Comparison of ENCODE assay signal across 9 cellular contexts in genomic region chr1:12244078-12244477, GRCh38. TPM values are rescaled to one million over a fixed set of nuclear protein-coding genes. Genes with fewer than 3 reads are reported as not detected.
DNase-seq lines count a peak whose midpoint lies in the region; ATAC-seq and TF ChIP-seq lines count a peak whose summit lies in the region.
"Had no signal": no experiment of that assay in that cellular context is flagged by ENCODE, and none has a peak within 500 bp of the region (broad histone marks: within the 10 kb centered on the region; RNA-seq: fewer than 3 reads in every experiment).

No MANE protein-coding gene starts in this region.

- TF ChIP-seq CTCF in left ventricle myocardium inferior (IDR thresholded peaks at IDR 0.05; ENCODE audit: borderline replicate concordance): peak; percentile 33
- TF ChIP-seq CTCF in upper lobe of right lung (IDR thresholded peaks at IDR 0.05): peak; percentile 22
- no peak for TF ChIP-seq CTCF in psoas muscle (IDR thresholded peaks at IDR 0.05)

- intact Hi-C loops in left ventricle myocardium inferior (cut with micrococcal nuclease): no loop called here
- intact Hi-C loops in Right ventricle myocardium superior (cut with DNase I): no loop called here
- intact Hi-C loops in upper lobe of right lung (cut with DNase I): no loop called here
- intact Hi-C loops in psoas muscle (cut with DNase I): no loop called here

- DNase-seq in left ventricle myocardium inferior (no peak), Right ventricle myocardium superior (no peak), OCI-M1 (lab: John Stamatoyannopoulos, UW) (peak; percentile 37), upper lobe of right lung (no peak), psoas muscle (no peak), NOMO-1 treated with dmso at 0.1 percent for 144 hours (lab: John Stamatoyannopoulos, UW; ENCODE audit: unreplicated experiment) (no peak), SIG-M5 (lab: John Stamatoyannopoulos, UW) (no peak)
- DNase-seq: kidney glomerular epithelial cell had no signal

- no peaks in the 10 kb centered on the region for H3K9me3 ChIP-seq in left ventricle myocardium inferior (replicated peaks)
- no peaks in the 10 kb centered on the region for H3K9me3 ChIP-seq in esophagus (ENCODE audit: control insufficient read depth in 2 of 2, insufficient read depth in 1 of 2, low read depth in 1 of 2, low read length in 1 of 2)
- H3K9me3 ChIP-seq in upper lobe of right lung: no peaks in the 10 kb centered on the region
- no peaks in the 10 kb centered on the region for H3K9me3 ChIP-seq in psoas muscle

- H3K4me3 ChIP-seq in left ventricle myocardium inferior (no peak overlapping the region), esophagus (ENCODE audit: low read depth in 1 of 2, low read length in 2 of 2) (no peak overlapping the region), upper lobe of right lung (no peak overlapping the region), psoas muscle (no peak overlapping the region)

- H3K4me1 ChIP-seq in left ventricle myocardium inferior (peaks cover 8% of the 10 kb centered on the region), esophagus (ENCODE audit: control insufficient read depth in 2 of 2, insufficient read depth in 2 of 2, low read length in 1 of 2) (peaks cover 0 to 5% of the 10 kb centered on the region in 2 donors), upper lobe of right lung (no peaks in the 10 kb centered on the region), psoas muscle (peaks cover 12% of the 10 kb centered on the region)

- no peak for ATAC-seq in Right ventricle myocardium superior (ENCODE audit: poor library complexity)
- no peak for ATAC-seq in upper lobe of right lung
- no peak for ATAC-seq in psoas muscle

- H3K27ac ChIP-seq in left ventricle myocardium inferior (replicated peaks) (no peak overlapping the region), esophagus (ENCODE audit: low read depth in 2 of 2, low read length in 1 of 2) (peak overlapping the region; percentile 75 to 80), upper lobe of right lung (no peak overlapping the region), psoas muscle (no peak overlapping the region)

- 40 to 55% methylated on average over 2 of the region's 2 CpGs for WGBS in esophagus, 2 donors
- 70 to 79% (median 74%) methylated on average over 2 of the region's 2 CpGs for WGBS in psoas muscle, 3 donors

- H3K36me3 ChIP-seq in left ventricle myocardium inferior: peaks cover 81% of the 10 kb centered on the region
- peaks cover 4 to 5% of the 10 kb centered on the region in 2 donors for H3K36me3 ChIP-seq in esophagus (ENCODE audit: control insufficient read depth in 2 of 2, insufficient read depth in 2 of 2, low read length in 1 of 2)
- H3K36me3 ChIP-seq in upper lobe of right lung: peaks cover 80% of the 10 kb centered on the region
- H3K36me3 ChIP-seq in psoas muscle (ENCODE audit: insufficient read depth in 1 of 2, low read depth in 1 of 2): peaks cover 8 to 90% of the 10 kb centered on the region in 2 donors

- H3K27me3 ChIP-seq in left ventricle myocardium inferior (ENCODE audit: low read depth): no peaks in the 10 kb centered on the region
- no peaks in the 10 kb centered on the region for H3K27me3 ChIP-seq in esophagus (ENCODE audit: control insufficient read depth in 1 of 2, insufficient read depth in 2 of 2, low read length in 2 of 2)
- no peaks in the 10 kb centered on the region for H3K27me3 ChIP-seq in upper lobe of right lung
- H3K27me3 ChIP-seq in psoas muscle (ENCODE audit: insufficient read depth in 3 of 3, low read length in 2 of 3): no peaks in the 10 kb centered on the region

RNA-seq across cellular contexts. Expression of gene VPS13D, which starts 14.2 kb away (rescaled TPM):
- total RNA-seq in left ventricle myocardium inferior: 71.6 TPM
- 63.3 TPM for total RNA-seq in Right ventricle myocardium superior
- 10 to 100 TPM; 26.3 to 36.9 TPM for polyA plus RNA-seq in esophagus
- total RNA-seq in upper lobe of right lung: 74.7 TPM
- total RNA-seq in psoas muscle: 10 to 100 TPM; 32.3 to 69.1 (median 51.1) TPM
- polyA plus RNA-seq in psoas muscle: 10 to 100 TPM; 19.9 to 45.3 (median 25.3) TPM

Comparison
In these comparisons a context has a peak if more than half of its experiments do, and no peak if none do; other contexts are left out.
1. H3K27ac ChIP-seq: peak in esophagus (2 of 2); none in left ventricle myocardium inferior (single experiment), upper lobe of right lung (single experiment) and psoas muscle (single experiment).